Comparison of ENCODE assay signal across 17 cellular contexts in genomic region chr13:42277618-42278276, GRCh38. TPM values are rescaled to one million over a fixed set of nuclear protein-coding genes. Genes with fewer than 3 reads are reported as not detected.
A peak's percentile ranks its signal among the peaks of the same experiment; 100 is the strongest.
DNase-seq lines count a peak whose midpoint lies in the region; ATAC-seq, FAIRE-seq and TF ChIP-seq lines count a peak whose summit lies in the region.
"Had no signal": no experiment of that assay in that cellular context is flagged by ENCODE, and none has a peak within 500 bp of the region (broad histone marks: within the 10 kb centered on the region; RNA-seq: fewer than 3 reads in every experiment).

No MANE protein-coding gene starts in this region.

- no peak for DNase-seq in CD8-positive, alpha-beta memory T cell
- DNase-seq in GM12891 (ENCODE audit: insufficient read length, low spot score), result no peak
- no peak for DNase-seq in activated CD4-positive, alpha-beta memory T cell treated with anti-CD3 and anti-CD28 coated beads for 36 hours
- DNase-seq in iris pigment epithelial cell (ENCODE audit: low read depth), result peak; percentile 39
- no peak for DNase-seq in GM13977 (ENCODE audit: low spot score)
- no peak for DNase-seq in esophagus squamous epithelium (lab: John Stamatoyannopoulos, UW)
- DNase-seq in RKO (ENCODE audit: low spot score), result no peak
- DNase-seq: DMS79, heart right ventricle, KG1, NCI-H1436 treated with DMSO at 0.1 percent for 48 hours, NCI-H345, posterior cingulate gyrus had no signal

- CTCF ChIA-PET in CD8-positive, alpha-beta memory T cell (lab: Charles Lee), result no interaction called here
- CTCF ChIA-PET in activated CD4-positive, alpha-beta memory T cell treated with anti-CD3 and anti-CD28 coated beads for 36 hours (lab: Charles Lee), result no interaction called here

- H3K36me3 ChIP-seq in CD8-positive, alpha-beta memory T cell (ENCODE audit: insufficient read depth, low read length), result no peaks in the 10 kb centered on the region
- H3K36me3 ChIP-seq in esophagus squamous epithelium, result no peaks in the 10 kb centered on the region
- H3K36me3 ChIP-seq: heart right ventricle had no signal

- in situ Hi-C loops in GM13977 (cut with MboI; ENCODE audit: low pct_unique_long_range_greater_than_20kb, low sequenced_read_pairs, unreplicated experiment), result no loop called here

- no peak overlapping the region for H3K27ac ChIP-seq in CD8-positive, alpha-beta memory T cell (ENCODE audit: low read depth, low read length)
- H3K27ac ChIP-seq in esophagus squamous epithelium, result no peak overlapping the region
- H3K27ac ChIP-seq: BLaER1, heart right ventricle had no signal

- TF ChIP-seq POLR2A in GM12891 (IDR thresholded peaks at IDR 0.05; ENCODE audit: low read depth, low read length) (no peak), esophagus squamous epithelium (IDR thresholded peaks at IDR 0.05) (no peak)

- 82% methylated on average over 7 of the region's 7 CpGs for whole genome bisulfite sequencing in esophagus squamous epithelium, 2 donors

- no peak overlapping the region for H3K4me3 ChIP-seq in CD8-positive, alpha-beta memory T cell (ENCODE audit: low read length)
- H3K4me3 ChIP-seq in esophagus squamous epithelium, result no peak overlapping the region
- H3K4me3 ChIP-seq: BLaER1, heart right ventricle had no signal

- peak overlapping the region in 7 of 8 donors; percentile 2 to 20 (median 14) for H3K27ac Mint-ChIP-seq in CD8-positive, alpha-beta memory T cell
- peak overlapping the region; percentile 52 for H3K27ac Mint-ChIP-seq in activated CD4-positive, alpha-beta memory T cell treated with anti-CD3 and anti-CD28 coated beads for 36 hours
- H3K27ac Mint-ChIP-seq: dendritic cell treated with granulocyte-macrophage colony-stimulating factor and Interleukin-4, amounts not matched to agents 40 ng/mL and 50 ng/mL, for 4 days had no signal

- no peak for TF ChIP-seq CTCF in GM13977 (IDR thresholded peaks at IDR 0.05; ENCODE audit: extremely low read depth, insufficient read depth, missing control alignments)
- TF ChIP-seq CTCF in esophagus squamous epithelium (IDR thresholded peaks at IDR 0.05), result no peak

- peaks cover 45% of the 10 kb centered on the region for H3K4me1 ChIP-seq in CD8-positive, alpha-beta memory T cell (ENCODE audit: insufficient read depth, low read length)
- H3K4me1 ChIP-seq in esophagus squamous epithelium, result peaks cover 10 to 60% (median 11%) of the 10 kb centered on the region in 3 donors

- intact Hi-C loops in activated CD4-positive, alpha-beta memory T cell treated with anti-CD3 and anti-CD28 coated beads for 36 hours (cut with micrococcal nuclease), result loop anchor here (5.0 to 10.0 kb wide), 4 partner anchors 50 to 717 kb away; partner anchors contain the start of genes EPSTI1 and VWA8
- intact Hi-C loops in esophagus squamous epithelium (cut with DNase I), result no loop called here

- no peak for ATAC-seq in HG03469 (IDR thresholded peaks at IDR 0.05; ENCODE audit: unreplicated experiment)
- ATAC-seq: esophagus mucosa, heart right ventricle had no signal

- H3K36me3 Mint-ChIP-seq in CD8-positive, alpha-beta memory T cell, result peaks cover 0 to 1% (median 0%) of the 10 kb centered on the region in 3 donors
- peaks cover 6% of the 10 kb centered on the region for H3K36me3 Mint-ChIP-seq in activated CD4-positive, alpha-beta memory T cell treated with anti-CD3 and anti-CD28 coated beads for 36 hours

- H3K9me3 ChIP-seq in CD8-positive, alpha-beta memory T cell (ENCODE audit: low read length), result no peaks in the 10 kb centered on the region
- no peaks in the 10 kb centered on the region for H3K9me3 ChIP-seq in esophagus squamous epithelium
- H3K9me3 ChIP-seq: BLaER1, heart right ventricle had no signal

- H3K4me3 Mint-ChIP-seq in CD8-positive, alpha-beta memory T cell, result peak overlapping the region in 4 of 7 donors; percentile 1 to 30 (median 12)
- no peak overlapping the region for H3K4me3 Mint-ChIP-seq in activated CD4-positive, alpha-beta memory T cell treated with anti-CD3 and anti-CD28 coated beads for 36 hours
- H3K4me3 Mint-ChIP-seq: dendritic cell treated with granulocyte-macrophage colony-stimulating factor and Interleukin-4, amounts not matched to agents 40 ng/mL and 50 ng/mL, for 4 days had no signal

- no peaks in the 10 kb centered on the region for H3K27me3 ChIP-seq in CD8-positive, alpha-beta memory T cell (ENCODE audit: insufficient read depth, low read length, poor library complexity, severe bottlenecking)
- H3K27me3 ChIP-seq in esophagus squamous epithelium, result no peaks in the 10 kb centered on the region
- H3K27me3 ChIP-seq: BLaER1, heart right ventricle had no signal

- peak; percentile 81 for FAIRE-seq in GM12891 (lab: Jason Lieb, UNC)

- no peaks in the 10 kb centered on the region for H3K27me3 Mint-ChIP-seq in CD8-positive, alpha-beta memory T cell
- H3K27me3 Mint-ChIP-seq in activated CD4-positive, alpha-beta memory T cell treated with anti-CD3 and anti-CD28 coated beads for 36 hours, result no peaks in the 10 kb centered on the region
- H3K27me3 Mint-ChIP-seq: dendritic cell treated with granulocyte-macrophage colony-stimulating factor and Interleukin-4, amounts not matched to agents 40 ng/mL and 50 ng/mL, for 4 days had no signal

- H3K9me3 Mint-ChIP-seq in CD8-positive, alpha-beta memory T cell, result no peaks in the 10 kb centered on the region
- H3K9me3 Mint-ChIP-seq in activated CD4-positive, alpha-beta memory T cell treated with anti-CD3 and anti-CD28 coated beads for 36 hours, result no peaks in the 10 kb centered on the region
- H3K9me3 Mint-ChIP-seq: dendritic cell treated with granulocyte-macrophage colony-stimulating factor and Interleukin-4, amounts not matched to agents 40 ng/mL and 50 ng/mL, for 4 days had no signal

- H3K4me1 Mint-ChIP-seq in CD8-positive, alpha-beta memory T cell, result peaks cover 46 to 47% (median 46%) of the 10 kb centered on the region in 3 donors
- peaks cover 50% of the 10 kb centered on the region for H3K4me1 Mint-ChIP-seq in activated CD4-positive, alpha-beta memory T cell treated with anti-CD3 and anti-CD28 coated beads for 36 hours (ENCODE audit: low read depth)

- POLR2A ChIA-PET in CD8-positive, alpha-beta memory T cell (lab: Charles Lee), result no interaction called here
- POLR2A ChIA-PET in activated CD4-positive, alpha-beta memory T cell treated with anti-CD3 and anti-CD28 coated beads for 36 hours (lab: Charles Lee), result interaction anchor here (1.4 kb wide), 1 partner anchor 128 kb away, joined by 3 read pairs; no protein-coding TSS in a partner anchor

TF ChIP-seq in GM12891, 5 proteins besides CTCF, POLR2A, EP300 and RAD21:
- TF ChIP-seq SPI1 (IDR thresholded peaks at IDR 0.05; ENCODE audit: low read depth, low read length) (no peak), PAX5 (IDR thresholded peaks at IDR 0.05; ENCODE audit: insufficient read depth, low read length, severe bottlenecking) (no peak), TAF1 (IDR thresholded peaks at IDR 0.05; ENCODE audit: low read depth, low read length) (no peak), POLR2AphosphoS5 (IDR thresholded peaks at IDR 0.05; ENCODE audit: low read depth, low read length) (no peak), POU2F2 (IDR thresholded peaks at IDR 0.05; ENCODE audit: low read depth, low read length) (no peak)

RNA-seq across cellular contexts. Expression of gene AKAP11, which starts 5.8 kb away (rescaled TPM):
- 10 to 100 TPM; 37.8 to 37.9 TPM for total RNA-seq in CD8-positive, alpha-beta memory T cell
- polyA plus RNA-seq in CD8-positive, alpha-beta memory T cell, result 3.2 TPM
- 11.1 TPM for polyA plus RNA-seq in GM12891 (2012; ENCODE audit: low read depth, missing spikeins)
- total RNA-seq in activated CD4-positive, alpha-beta memory T cell treated with anti-CD3 and anti-CD28 coated beads for 36 hours, result 10 to 100 TPM; 36.6 to 37.8 TPM
- 10 to 100 TPM; 13.3 to 24.0 (median 17.7) TPM for total RNA-seq in esophagus squamous epithelium
